10 cellular contexts compared by ENCODE assay signal in genomic region chr3:187040637-187041361, GRCh38.
DNase-seq lines count a peak whose midpoint lies in the region; ATAC-seq and TF ChIP-seq lines count a peak whose summit lies in the region.
"Had no signal": no experiment of that assay in that cellular context is flagged by ENCODE, and none has a peak within 500 bp of the region (broad histone marks: within the 10 kb centered on the region; RNA-seq: fewer than 3 reads in every experiment).

No MANE protein-coding gene starts in this region.

- H3K9me3 Mint-ChIP-seq in endothelial cell (ENCODE audit: unreplicated experiment): no peaks in the 10 kb centered on the region

- peaks cover 2% of the 10 kb centered on the region for H3K27me3 Mint-ChIP-seq in endothelial cell (ENCODE audit: unreplicated experiment)

- H3K27ac ChIP-seq in lung (ENCODE audit: low read depth in 1 of 2, low read length in 1 of 2): peak overlapping the region; percentile 54 to 55

- H3K4me1 Mint-ChIP-seq in endothelial cell (ENCODE audit: unreplicated experiment): peaks cover 32% of the 10 kb centered on the region

- ATAC-seq in lung (ENCODE audit: insufficient read depth, low FRiP score) (no peak), HG03139 (IDR thresholded peaks at IDR 0.05; ENCODE audit: unreplicated experiment) (no peak)

- TF ChIP-seq CTCF in AG04449 (IDR thresholded peaks at IDR 0.05; ENCODE audit: insufficient read depth, low read length, missing control alignments) (no peak), lung (IDR thresholded peaks at IDR 0.05; ENCODE audit: control extremely low read depth, extremely low read depth) (no peak), endothelial cell (IDR thresholded peaks at IDR 0.05; ENCODE audit: unreplicated experiment) (no peak)

- H3K4me3 ChIP-seq in AG04449 (ENCODE audit: low read depth, low read length): no peak overlapping the region
- no peak overlapping the region for H3K4me3 ChIP-seq in adipocyte (ENCODE audit: low read length)
- no peak overlapping the region for H3K4me3 ChIP-seq in lung
- H3K4me3 ChIP-seq: thoracic aorta had no signal

- no peak overlapping the region for H3K27ac Mint-ChIP-seq in endothelial cell (ENCODE audit: unreplicated experiment)

- WGBS in lung, 2 donors: 87% methylated on average over 4 of the region's 4 CpGs

- H3K4me1 ChIP-seq in adipocyte (ENCODE audit: control insufficient read depth, insufficient read depth, low read length) (no peaks in the 10 kb centered on the region), lung (ENCODE audit: control insufficient read depth in 2 of 2, insufficient read depth in 2 of 2, low read length in 2 of 2) (peaks cover 6 to 16% of the 10 kb centered on the region in 2 donors)

- POLR2A ChIA-PET in AG04449 (lab: Yijun Ruan, JAX): no interaction called here
- POLR2A ChIA-PET in HEK293T (lab: Yijun Ruan, JAX): no interaction called here

- H3K9me3 ChIP-seq in adipocyte (ENCODE audit: control insufficient read depth, low read length) (peaks cover 4% of the 10 kb centered on the region), lung (ENCODE audit: control insufficient read depth in 2 of 2, insufficient read depth in 1 of 2, low read length in 1 of 2) (peaks cover 0 to 2% of the 10 kb centered on the region in 2 donors)

- CTCF ChIA-PET in AG04449 (lab: Yijun Ruan, JAX): no interaction called here
- CTCF ChIA-PET in HEK293T (lab: Yijun Ruan, JAX): no interaction called here

- no peak overlapping the region for H3K4me3 Mint-ChIP-seq in endothelial cell (ENCODE audit: unreplicated experiment)

- H3K27me3 ChIP-seq in adipocyte (replicated peaks; ENCODE audit: control insufficient read depth, insufficient read depth, low read length) (no peaks in the 10 kb centered on the region), lung (ENCODE audit: control insufficient read depth, insufficient read depth) (no peaks in the 10 kb centered on the region)

- DNase-seq in AG04449 (ENCODE audit: low read depth, low spot score) (peak; percentile 10), HCEC 1CT (peak; percentile 12), adipocyte (ENCODE audit: low read depth) (peak; percentile 11), lung (ENCODE audit: low spot score) (no peak), NCI-H748 (lab: John Stamatoyannopoulos, UW; ENCODE audit: unreplicated experiment) (no peak), HEK293T (ENCODE audit: extremely low spot score) (no peak), endothelial cell (ENCODE audit: low spot score) (no peak)
- DNase-seq: retina had no signal

- peaks cover 22% of the 10 kb centered on the region for H3K36me3 Mint-ChIP-seq in endothelial cell (ENCODE audit: low read depth, unreplicated experiment)

- H3K9ac ChIP-seq in adipocyte (ENCODE audit: low read length): no peak overlapping the region

- H3K36me3 ChIP-seq in adipocyte (ENCODE audit: control insufficient read depth, insufficient read depth, low read length, severe bottlenecking): no peaks in the 10 kb centered on the region
- peaks cover 0 to 6% of the 10 kb centered on the region in 2 donors for H3K36me3 ChIP-seq in lung (ENCODE audit: control insufficient read depth in 2 of 2, insufficient read depth in 2 of 2, low read length in 2 of 2)

TF ChIP-seq in HEK293T, 16 proteins besides CTCF, POLR2A, EP300 and RAD21:
- TF ChIP-seq NFRKB (IDR thresholded peaks at IDR 0.05) (no peak), BHLHE40 (IDR thresholded peaks at IDR 0.05; ENCODE audit: borderline replicate concordance) (no peak), CTBP1 (IDR thresholded peaks at IDR 0.05; ENCODE audit: borderline replicate concordance) (no peak), PKNOX1 (IDR thresholded peaks at IDR 0.05) (no peak)

Comparison
In these comparisons a context has a peak if more than half of its experiments do, and no peak if none do; other contexts are left out.
1. DNase-seq: peak in AG04449 (single experiment), HCEC 1CT (single experiment) and adipocyte (single experiment); none in lung (single experiment), NCI-H748 (single experiment), HEK293T (single experiment) and endothelial cell (single experiment).